In the genomic region with DNA sequence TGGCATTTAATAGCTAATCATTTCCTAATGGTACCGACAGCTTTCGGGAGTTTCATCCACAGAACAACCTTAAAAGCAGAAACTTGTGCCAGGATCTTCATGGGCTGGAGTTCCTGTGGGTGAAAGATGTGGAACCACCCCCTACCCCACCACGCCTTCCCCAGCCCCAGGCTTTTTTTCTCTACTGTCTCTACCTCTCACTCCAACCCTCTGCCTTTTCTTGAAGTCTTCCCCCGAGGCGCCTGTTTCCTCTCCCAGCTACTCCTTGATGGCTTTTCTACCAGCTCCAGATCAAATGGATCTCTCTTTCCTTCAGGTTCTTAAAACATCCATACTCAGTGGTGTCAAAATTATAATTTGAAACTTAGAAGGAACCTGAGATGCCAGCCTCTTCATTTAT, we compare ENCODE assay signal across 1 cellular context.
TF ChIP-seq lines count a peak whose summit lies in the region.

No MANE protein-coding gene starts in this region.

TF ChIP-seq in GM23338, 12 proteins besides CTCF, POLR2A, EP300 and RAD21 (continued from another document):
- TF ChIP-seq, protein P1, sequence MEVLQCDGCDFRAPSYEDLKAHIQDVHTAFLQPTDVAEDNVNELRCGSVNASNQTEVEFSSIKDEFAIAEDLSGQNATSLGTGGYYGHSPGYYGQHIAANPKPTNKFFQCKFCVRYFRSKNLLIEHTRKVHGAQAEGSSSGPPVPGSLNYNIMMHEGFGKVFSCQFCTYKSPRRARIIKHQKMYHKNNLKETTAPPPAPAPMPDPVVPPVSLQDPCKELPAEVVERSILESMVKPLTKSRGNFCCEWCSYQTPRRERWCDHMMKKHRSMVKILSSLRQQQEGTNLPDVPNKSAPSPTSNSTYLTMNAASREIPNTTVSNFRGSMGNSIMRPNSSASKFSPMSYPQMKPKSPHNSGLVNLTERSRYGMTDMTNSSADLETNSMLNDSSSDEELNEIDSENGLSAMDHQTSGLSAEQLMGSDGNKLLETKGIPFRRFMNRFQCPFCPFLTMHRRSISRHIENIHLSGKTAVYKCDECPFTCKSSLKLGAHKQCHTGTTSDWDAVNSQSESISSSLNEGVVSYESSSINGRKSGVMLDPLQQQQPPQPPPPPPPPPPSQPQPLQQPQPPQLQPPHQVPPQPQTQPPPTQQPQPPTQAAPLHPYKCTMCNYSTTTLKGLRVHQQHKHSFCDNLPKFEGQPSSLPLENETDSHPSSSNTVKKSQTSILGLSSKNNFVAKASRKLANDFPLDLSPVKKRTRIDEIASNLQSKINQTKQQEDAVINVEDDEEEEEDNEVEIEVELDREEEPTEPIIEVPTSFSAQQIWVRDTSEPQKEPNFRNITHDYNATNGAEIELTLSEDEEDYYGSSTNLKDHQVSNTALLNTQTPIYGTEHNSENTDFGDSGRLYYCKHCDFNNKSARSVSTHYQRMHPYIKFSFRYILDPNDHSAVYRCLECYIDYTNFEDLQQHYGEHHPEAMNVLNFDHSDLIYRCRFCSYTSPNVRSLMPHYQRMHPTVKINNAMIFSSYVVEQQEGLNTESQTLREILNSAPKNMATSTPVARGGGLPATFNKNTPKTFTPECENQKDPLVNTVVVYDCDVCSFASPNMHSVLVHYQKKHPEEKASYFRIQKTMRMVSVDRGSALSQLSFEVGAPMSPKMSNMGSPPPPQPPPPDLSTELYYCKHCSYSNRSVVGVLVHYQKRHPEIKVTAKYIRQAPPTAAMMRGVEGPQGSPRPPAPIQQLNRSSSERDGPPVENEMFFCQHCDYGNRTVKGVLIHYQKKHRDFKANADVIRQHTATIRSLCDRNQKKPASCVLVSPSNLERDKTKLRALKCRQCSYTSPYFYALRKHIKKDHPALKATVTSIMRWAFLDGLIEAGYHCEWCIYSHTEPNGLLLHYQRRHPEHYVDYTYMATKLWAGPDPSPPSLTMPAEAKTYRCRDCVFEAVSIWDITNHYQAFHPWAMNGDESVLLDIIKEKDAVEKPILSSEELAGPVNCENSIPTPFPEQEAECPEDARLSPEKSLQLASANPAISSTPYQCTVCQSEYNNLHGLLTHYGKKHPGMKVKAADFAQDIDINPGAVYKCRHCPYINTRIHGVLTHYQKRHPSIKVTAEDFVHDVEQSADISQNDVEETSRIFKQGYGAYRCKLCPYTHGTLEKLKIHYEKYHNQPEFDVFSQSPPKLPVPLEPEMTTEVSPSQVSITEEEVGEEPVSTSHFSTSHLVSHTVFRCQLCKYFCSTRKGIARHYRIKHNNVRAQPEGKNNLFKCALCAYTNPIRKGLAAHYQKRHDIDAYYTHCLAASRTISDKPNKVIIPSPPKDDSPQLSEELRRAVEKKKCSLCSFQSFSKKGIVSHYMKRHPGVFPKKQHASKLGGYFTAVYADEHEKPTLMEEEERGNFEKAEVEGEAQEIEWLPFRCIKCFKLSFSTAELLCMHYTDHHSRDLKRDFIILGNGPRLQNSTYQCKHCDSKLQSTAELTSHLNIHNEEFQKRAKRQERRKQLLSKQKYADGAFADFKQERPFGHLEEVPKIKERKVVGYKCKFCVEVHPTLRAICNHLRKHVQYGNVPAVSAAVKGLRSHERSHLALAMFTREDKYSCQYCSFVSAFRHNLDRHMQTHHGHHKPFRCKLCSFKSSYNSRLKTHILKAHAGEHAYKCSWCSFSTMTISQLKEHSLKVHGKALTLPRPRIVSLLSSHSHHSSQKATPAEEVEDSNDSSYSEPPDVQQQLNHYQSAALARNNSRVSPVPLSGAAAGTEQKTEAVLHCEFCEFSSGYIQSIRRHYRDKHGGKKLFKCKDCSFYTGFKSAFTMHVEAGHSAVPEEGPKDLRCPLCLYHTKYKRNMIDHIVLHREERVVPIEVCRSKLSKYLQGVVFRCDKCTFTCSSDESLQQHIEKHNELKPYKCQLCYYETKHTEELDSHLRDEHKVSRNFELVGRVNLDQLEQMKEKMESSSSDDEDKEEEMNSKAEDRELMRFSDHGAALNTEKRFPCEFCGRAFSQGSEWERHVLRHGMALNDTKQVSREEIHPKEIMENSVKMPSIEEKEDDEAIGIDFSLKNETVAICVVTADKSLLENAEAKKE (CRISPR knock-in tag; IDR thresholded peaks at IDR 0.05): no peak
- TF ChIP-seq EZH2phosphoT487 (IDR thresholded peaks at IDR 0.05; ENCODE audit: unreplicated experiment): no peak
- TF ChIP-seq EZH2 (IDR thresholded peaks at IDR 0.05; ENCODE audit: low read depth, unreplicated experiment): no peak
- TF ChIP-seq ZNF114 (CRISPR knock-in tag; IDR thresholded peaks at IDR 0.05): no peak
- TF ChIP-seq, protein P2, sequence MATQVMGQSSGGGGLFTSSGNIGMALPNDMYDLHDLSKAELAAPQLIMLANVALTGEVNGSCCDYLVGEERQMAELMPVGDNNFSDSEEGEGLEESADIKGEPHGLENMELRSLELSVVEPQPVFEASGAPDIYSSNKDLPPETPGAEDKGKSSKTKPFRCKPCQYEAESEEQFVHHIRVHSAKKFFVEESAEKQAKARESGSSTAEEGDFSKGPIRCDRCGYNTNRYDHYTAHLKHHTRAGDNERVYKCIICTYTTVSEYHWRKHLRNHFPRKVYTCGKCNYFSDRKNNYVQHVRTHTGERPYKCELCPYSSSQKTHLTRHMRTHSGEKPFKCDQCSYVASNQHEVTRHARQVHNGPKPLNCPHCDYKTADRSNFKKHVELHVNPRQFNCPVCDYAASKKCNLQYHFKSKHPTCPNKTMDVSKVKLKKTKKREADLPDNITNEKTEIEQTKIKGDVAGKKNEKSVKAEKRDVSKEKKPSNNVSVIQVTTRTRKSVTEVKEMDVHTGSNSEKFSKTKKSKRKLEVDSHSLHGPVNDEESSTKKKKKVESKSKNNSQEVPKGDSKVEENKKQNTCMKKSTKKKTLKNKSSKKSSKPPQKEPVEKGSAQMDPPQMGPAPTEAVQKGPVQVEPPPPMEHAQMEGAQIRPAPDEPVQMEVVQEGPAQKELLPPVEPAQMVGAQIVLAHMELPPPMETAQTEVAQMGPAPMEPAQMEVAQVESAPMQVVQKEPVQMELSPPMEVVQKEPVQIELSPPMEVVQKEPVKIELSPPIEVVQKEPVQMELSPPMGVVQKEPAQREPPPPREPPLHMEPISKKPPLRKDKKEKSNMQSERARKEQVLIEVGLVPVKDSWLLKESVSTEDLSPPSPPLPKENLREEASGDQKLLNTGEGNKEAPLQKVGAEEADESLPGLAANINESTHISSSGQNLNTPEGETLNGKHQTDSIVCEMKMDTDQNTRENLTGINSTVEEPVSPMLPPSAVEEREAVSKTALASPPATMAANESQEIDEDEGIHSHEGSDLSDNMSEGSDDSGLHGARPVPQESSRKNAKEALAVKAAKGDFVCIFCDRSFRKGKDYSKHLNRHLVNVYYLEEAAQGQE (IDR thresholded peaks at IDR 0.05; ENCODE audit: unreplicated experiment): no peak
- TF ChIP-seq CREB1 (CRISPR knock-in tag; IDR thresholded peaks at IDR 0.05; ENCODE audit: low read depth): no peak
- no peak for TF ChIP-seq ZNF331 (CRISPR knock-in tag; IDR thresholded peaks at IDR 0.05; ENCODE audit: low read depth)
- no peak for TF ChIP-seq NANOG (IDR thresholded peaks at IDR 0.05; ENCODE audit: borderline replicate concordance)
- TF ChIP-seq POLR2AphosphoS5 (IDR thresholded peaks at IDR 0.05; ENCODE audit: low read depth): no peak
- no peak for TF ChIP-seq STAT1 (IDR thresholded peaks at IDR 0.05; ENCODE audit: unreplicated experiment)
